8 cellular contexts compared by ENCODE assay signal in genomic region chr11:9003573-9004309, GRCh38. TPM values are rescaled to one million over a fixed set of nuclear protein-coding genes. Genes with fewer than 3 reads are reported as not detected.
DNase-seq lines count a peak whose midpoint lies in the region; ATAC-seq and TF ChIP-seq lines count a peak whose summit lies in the region.

Gene NRIP3 (minus strand): TSS chr11:9004001. CDS start chr11:9003935, 66 bp downstream.

- H3K36me3 ChIP-seq in HUES48 (ENCODE audit: control insufficient read depth, insufficient read depth, low read length) (no peaks in the 10 kb centered on the region), parathyroid adenoma (ENCODE audit: control insufficient read depth, insufficient read depth, low read length) (no peaks in the 10 kb centered on the region), thoracic aorta (no peaks in the 10 kb centered on the region)

- H3K27ac ChIP-seq in HUES48 (ENCODE audit: low read depth, low read length) (no peak within 1 kb of the TSS), parathyroid adenoma (no peak within 1 kb of the TSS), thoracic aorta (no peak within 1 kb of the TSS)

- H3K4me1 ChIP-seq in HUES48 (ENCODE audit: control insufficient read depth, insufficient read depth, low read length) (peaks cover 6% of the 10 kb centered on the region; the same call in 1 of the 2 replicates), parathyroid adenoma (no peaks in the 10 kb centered on the region), thoracic aorta (ENCODE audit: control insufficient read depth in 1 of 2, low read depth in 2 of 2) (peaks cover 6 to 27% of the 10 kb centered on the region in 2 donors)

- H3K27me3 ChIP-seq in HUES48 (ENCODE audit: control insufficient read depth, insufficient read depth, low read length) (peaks cover 65% of the 10 kb centered on the region), parathyroid adenoma (ENCODE audit: control insufficient read depth, insufficient read depth, low read length) (no peaks in the 10 kb centered on the region), thoracic aorta (replicated peaks; ENCODE audit: insufficient read depth) (no peaks in the 10 kb centered on the region)

- H3K9me3 ChIP-seq in HUES48 (ENCODE audit: control insufficient read depth, insufficient read depth, low read length), result no peaks in the 10 kb centered on the region
- H3K9me3 ChIP-seq in parathyroid adenoma (ENCODE audit: control insufficient read depth, low read length), result no peaks in the 10 kb centered on the region
- H3K9me3 ChIP-seq in thoracic aorta, result no peaks in the 10 kb centered on the region

- peak within 1 kb of the TSS; percentile 58 for H3K4me2 ChIP-seq in parathyroid adenoma (ENCODE audit: low read length)

- H3K9ac ChIP-seq in HUES48 (ENCODE audit: low read depth, low read length) (no peak within 1 kb of the TSS), parathyroid adenoma (no peak within 1 kb of the TSS)

- no peak for TF ChIP-seq CTCF in parathyroid adenoma (IDR thresholded peaks at IDR 0.05)
- no peak for TF ChIP-seq CTCF in thoracic aorta (IDR thresholded peaks at IDR 0.05)

- no peaks in the 10 kb centered on the region for H3K79me2 ChIP-seq in parathyroid adenoma

- DNase-seq in G401 (ENCODE audit: low spot score), result peak; percentile 85
- peak; percentile 46 for DNase-seq in SW480 (ENCODE audit: low spot score)
- peak; percentile 46 for DNase-seq in activated naive CD8-positive, alpha-beta T cell treated with anti-CD3 and anti-CD28 coated beads, Interleukin-2, amount 50 U/mL, for 16 hours (ENCODE audit: low read depth, low spot score)
- peak; percentile 89 for DNase-seq in cardiac septum (ENCODE audit: low spot score)
- peak; percentile 30 for DNase-seq in thoracic aorta (ENCODE audit: low spot score)

- peak within 1 kb of the TSS; percentile 89 for H2AFZ ChIP-seq in parathyroid adenoma

- H3K4me3 ChIP-seq in HUES48 (ENCODE audit: low read depth, low read length), result peak within 1 kb of the TSS; percentile 69
- peak within 1 kb of the TSS; percentile 16 for H3K4me3 ChIP-seq in parathyroid adenoma (ENCODE audit: low read depth, low read length)
- peak within 1 kb of the TSS; percentile 82 for H3K4me3 ChIP-seq in thoracic aorta

- intact Hi-C loops in cardiac septum (cut with DNase I), result no loop called here

- ATAC-seq in thoracic aorta (ENCODE audit: insufficient number of reproducible peaks, low FRiP score, low read depth) (peak; percentile 54), HG03571 (IDR thresholded peaks at IDR 0.05; ENCODE audit: unreplicated experiment) (no peak)

- in situ Hi-C loops in G401 (cut with HindIII; ENCODE audit: low sequenced_read_pairs), result no loop called here

RNA-seq across cellular contexts. Expression of gene NRIP3, which starts in this region (rescaled TPM):
- 1.1 and 2.5 TPM in 2 replicates for total RNA-seq in G401 (2014; rRNA removed; shearing (Covaris generic))
- total RNA-seq in cardiac septum (1.0 TPM), thoracic aorta (1 to 10 TPM; 2.1 to 5.3 TPM)

Comparison
In these comparisons a context has a peak if more than half of its experiments do, and no peak if none do; other contexts are left out.
1. DNase-seq: peak in every context shown above with its lines; median percentile 89 in cardiac septum; 85 in G401; 46 in SW480; 46 in activated naive CD8-positive, alpha-beta T cell treated with anti-CD3 and anti-CD28 coated beads, Interleukin-2, amount 50 U/mL, for 16 hours; 30 in thoracic aorta.
2. H3K4me3 ChIP-seq: peak in every context shown above with its lines; median percentile 82 in thoracic aorta; 69 in HUES48; 16 in parathyroid adenoma.